ENCODE assay signal across 8 cellular contexts in genomic region chr11:34356576-34356917, GRCh38. TPM values are rescaled to one million over a fixed set of nuclear protein-coding genes. Genes with fewer than 3 reads are reported as not detected.
DNase-seq lines count a peak whose midpoint lies in the region; ATAC-seq and TF ChIP-seq lines count a peak whose summit lies in the region.

No MANE protein-coding gene starts in this region.

- no peaks in the 10 kb centered on the region for H3K36me3 Mint-ChIP-seq in CD8-positive, alpha-beta T cell

- H3K4me3 Mint-ChIP-seq in CD8-positive, alpha-beta T cell: peak overlapping the region; percentile 87

- H3K4me1 Mint-ChIP-seq in CD8-positive, alpha-beta T cell (ENCODE audit: low read depth): peaks cover 19% of the 10 kb centered on the region

- peak overlapping the region; percentile 89; the same call in 1 of the 2 replicates for H3K4me2 ChIP-seq in MM.1S (ENCODE audit: low read depth, low read length)

- H4K20me1 ChIP-seq in MM.1S (ENCODE audit: insufficient read depth, low read length): no peaks in the 10 kb centered on the region

- H3K9ac ChIP-seq in MM.1S (ENCODE audit: low read length): no peak overlapping the region

- POLR2A ChIA-PET in CD8-positive, alpha-beta T cell (lab: Charles Lee): interaction anchor here (1.6 to 2.6 kb wide), 3 partner anchors 121 to 304 kb away, joined by 4 to 10 read pairs (median 5); partner anchors contain the start of gene CAPRIN1

- H3K27me3 ChIP-seq in CD8-positive, alpha-beta T cell (ENCODE audit: insufficient read depth, low read length): peaks cover 26% of the 10 kb centered on the region
- H3K27me3 ChIP-seq in MM.1S (replicated peaks; ENCODE audit: insufficient read depth, low read length): peaks cover 32% of the 10 kb centered on the region
- H3K27me3 ChIP-seq in testis: no peaks in the 10 kb centered on the region

- no peaks in the 10 kb centered on the region for H3K9me3 ChIP-seq in CD8-positive, alpha-beta T cell (ENCODE audit: low read length)
- no peaks in the 10 kb centered on the region for H3K9me3 ChIP-seq in MM.1S (replicated peaks; ENCODE audit: insufficient read depth, low read length)
- no peaks in the 10 kb centered on the region for H3K9me3 ChIP-seq in testis

- no peak for TF ChIP-seq CTCF in CD8-positive, alpha-beta T cell (IDR thresholded peaks at IDR 0.05)
- TF ChIP-seq CTCF in MM.1S (IDR thresholded peaks at IDR 0.05; ENCODE audit: low read length): no peak
- TF ChIP-seq CTCF in testis (IDR thresholded peaks at IDR 0.05): no peak

- no peak for TF ChIP-seq POLR2A in testis (IDR thresholded peaks at IDR 0.05)

- H3K4me3 ChIP-seq in CD8-positive, alpha-beta T cell (ENCODE audit: low read depth, low read length): peak overlapping the region; percentile 63
- peak overlapping the region; percentile 65; the same call in 1 of the 2 replicates for H3K4me3 ChIP-seq in MM.1S (ENCODE audit: low read length)
- H3K4me3 ChIP-seq in testis: peak overlapping the region; percentile 54 to 72

- no peaks in the 10 kb centered on the region for H3K9me3 Mint-ChIP-seq in CD8-positive, alpha-beta T cell

- no peaks in the 10 kb centered on the region for H3K36me3 ChIP-seq in CD8-positive, alpha-beta T cell (ENCODE audit: insufficient read depth, low read length)
- no peaks in the 10 kb centered on the region for H3K36me3 ChIP-seq in MM.1S (replicated peaks; ENCODE audit: insufficient read depth, low read length)
- no peaks in the 10 kb centered on the region for H3K36me3 ChIP-seq in testis (ENCODE audit: low read depth, missing control alignments)

- peak in 2 of 7 experiments; percentile 14 to 52 for DNase-seq in CD8-positive, alpha-beta T cell
- no peak for DNase-seq in MM.1S
- peak; percentile 81 for DNase-seq in astrocyte of the hippocampus (ENCODE audit: low read depth, low spot score)
- DNase-seq in left kidney (ENCODE audit: low read depth, low spot score): peak; percentile 71
- DNase-seq in testis: peak; percentile 25
- DNase-seq in NCI-H1436 (lab: John Stamatoyannopoulos, UW): no peak
- no peak for DNase-seq in cortex of kidney (lab: John Stamatoyannopoulos, UW)

- intact Hi-C loops in CD8-positive, alpha-beta T cell (cut with DNase I, micrococcal nuclease): loop anchor here (2.0 to 10.0 kb wide), 10 partner anchors 82 to 1774 kb away; partner anchors contain the start of genes QSER1 (in 2 of the 2), APIP (in 1 of the 2), C11orf91 (in 1 of the 2) and CAT (in 1 of the 2)
- intact Hi-C loops in testis (cut with DNase I; ENCODE audit: low total_unique reads): loop anchor here (5.0 kb wide), 1 partner anchor 184 kb away; no protein-coding TSS in a partner anchor

- H3K79me2 ChIP-seq in MM.1S (ENCODE audit: low read length): no peaks in the 10 kb centered on the region

- no peak for ATAC-seq in CD8-positive, alpha-beta T cell
- no peak for ATAC-seq in GM19351 (IDR thresholded peaks at IDR 0.05; ENCODE audit: unreplicated experiment)

- no peaks in the 10 kb centered on the region for H3K9me2 ChIP-seq in MM.1S (replicated peaks; ENCODE audit: insufficient read depth, low read length)

- H3K4me1 ChIP-seq in CD8-positive, alpha-beta T cell (ENCODE audit: insufficient read depth, low read length): peaks cover 22% of the 10 kb centered on the region
- H3K4me1 ChIP-seq in MM.1S (ENCODE audit: low read length) (no peaks in the 10 kb centered on the region), testis (peaks cover 14% of the 10 kb centered on the region)

- 5 to 9% methylated on average over 3 to 19 of the region's 19 CpGs for WGBS in testis, 2 donors

- H2AFZ ChIP-seq in MM.1S (ENCODE audit: low read length): no peak overlapping the region

- H3K27me3 Mint-ChIP-seq in CD8-positive, alpha-beta T cell (ENCODE audit: low read depth): peaks cover 49% of the 10 kb centered on the region

- CTCF ChIA-PET in CD8-positive, alpha-beta T cell (lab: Charles Lee): interaction anchor here (0.6 to 9.5 kb wide), 6 partner anchors 10 to 359 kb away, joined by 3 to 119 read pairs (median 11); no protein-coding TSS in a partner anchor

- no peak overlapping the region for H3K27ac Mint-ChIP-seq in CD8-positive, alpha-beta T cell

- peaks cover 8% of the 10 kb centered on the region; the same call in 1 of the 2 replicates for H3F3A ChIP-seq in MM.1S (ENCODE audit: insufficient read depth, low read length)

- no peak overlapping the region for H3K27ac ChIP-seq in CD8-positive, alpha-beta T cell (ENCODE audit: low read depth, low read length)
- no peak overlapping the region for H3K27ac ChIP-seq in MM.1S (ENCODE audit: low read length)
- no peak overlapping the region for H3K27ac ChIP-seq in testis

RNA-seq across cellular contexts. Expression of gene ABTB2, which starts 1.3 kb away (rescaled TPM):
- 1 to 10 TPM; 2.2 to 2.7 TPM for total RNA-seq in CD8-positive, alpha-beta T cell
- 10 to 100 TPM in 1 of 2 donors, 1 to 10 TPM in 1; 5.8 to 12.1 TPM for total RNA-seq in testis
- polyA plus RNA-seq in testis (ENCODE audit: insufficient read depth, low read depth, low replicate concordance): 8.9 TPM

Comparison
In these comparisons a context has a peak if more than half of its experiments do, and no peak if none do; other contexts are left out.
1. DNase-seq: peak in astrocyte of the hippocampus (single experiment), left kidney (single experiment) and testis (single experiment); none in MM.1S (single experiment), NCI-H1436 (single experiment) and cortex of kidney (single experiment).
2. Peak in every context shown above with its lines, with median percentiles within 50 percentile points of each other: H3K4me3 ChIP-seq.